In genomic region chr4:124910327-124910726, GRCh38 we compare ENCODE assay signal across 34 cellular contexts.
"Had no signal": no experiment of that assay in that cellular context is flagged by ENCODE, and none has a peak within 500 bp of the region (broad histone marks: within the 10 kb centered on the region; RNA-seq: fewer than 3 reads in every experiment).

No MANE protein-coding gene starts in this region.

- H3K9me3 ChIP-seq: MG63 had no signal

- H3K27me3 ChIP-seq: MG63 had no signal

- H3K4me3 ChIP-seq: MG63 had no signal

- H3K36me3 ChIP-seq: MG63 had no signal

- H3K4me2 ChIP-seq: KMS-11 had no signal

- DNase-seq: Karpas-422, Kasumi-1, KG1, MG63, MM.1S, MV-4-11, NCI-H1048, NCI-H1092, NCI-H1092 treated with DMSO at 0.1 percent for 48 hours, NCI-H1105, NCI-H1105 treated with DMSO at 0.1 percent for 48 hours, NCI-H1417, NCI-H1417 treated with DMSO at 0.1 percent for 48 hours, NCI-H1436, NCI-H1436 treated with DMSO at 0.1 percent for 48 hours, NCI-H146, NCI-H1694, NCI-H1694 treated with DMSO at 0.1 percent for 48 hours, NCI-H187 treated with DMSO at 0.1 percent for 48 hours, NCI-H1930, NCI-H2029, NCI-H2029 treated with DMSO at 0.1 percent for 48 hours, NCI-H2081, NCI-H2081 treated with DMSO at 0.1 percent for 48 hours, NCI-H2107, NCI-H2171, NCI-H2171 treated with DMSO at 0.1 percent for 48 hours, NCI-H2227 treated with DMSO at 0.1 percent for 48 hours, NCI-H226, NCI-H345, NCI-H446, NCI-H446 treated with DMSO at 0.1 percent for 48 hours, NCI-H510A had no signal

- H3K9ac ChIP-seq: KMS-11 had no signal

- H3K27ac ChIP-seq: KMS-11 had no signal
